In the genomic region with DNA sequence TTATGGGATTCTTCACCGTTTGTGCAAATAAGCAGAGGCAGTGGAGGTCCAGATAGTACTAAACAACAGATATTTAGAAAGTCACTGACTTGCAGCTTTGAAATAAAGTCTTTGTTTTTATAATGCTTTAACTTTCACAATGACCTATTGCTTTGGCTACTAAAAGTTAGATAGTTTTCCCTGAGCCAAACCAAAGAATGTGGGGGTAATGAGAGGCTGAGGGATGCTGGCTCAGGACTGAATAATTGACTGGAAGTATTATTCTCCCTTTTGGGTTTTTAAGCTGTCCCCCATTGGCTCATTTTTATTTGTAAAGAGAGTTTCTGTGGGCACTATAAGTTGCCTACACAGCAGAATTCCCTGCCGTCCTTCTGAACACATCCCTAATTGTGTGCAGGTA, we compare ENCODE assay signal across 20 cellular contexts.
DNase-seq lines count a peak whose midpoint lies in the region; ATAC-seq and TF ChIP-seq lines count a peak whose summit lies in the region.
"Had no signal": no experiment of that assay in that cellular context is flagged by ENCODE, and none has a peak within 500 bp of the region (broad histone marks: within the 10 kb centered on the region; RNA-seq: fewer than 3 reads in every experiment).

No MANE protein-coding gene starts in this region.

- peaks cover 3% of the 10 kb centered on the region; the same call in 1 of the 3 replicates for H3K9me3 Mint-ChIP-seq in GM23338
- peaks cover 4 to 5% of the 10 kb centered on the region in 2 donors for H3K9me3 Mint-ChIP-seq in stimulated activated naive B cell treated with anti-CD40 and anti-IgM and Interleukin-4, amounts not matched to agents 10 μg/mL and 1 μg/mL and 100 μg/mL, for 72 hours

- in situ Hi-C loops in astrocyte of the spinal cord (cut with HindIII; ENCODE audit: low sequenced_read_pairs): no loop called here

- H4K20me1 ChIP-seq in GM23338 (replicated peaks; ENCODE audit: insufficient read depth): no peaks in the 10 kb centered on the region
- H4K20me1 ChIP-seq: BLaER1 had no signal

- TF ChIP-seq CTCF in GM23338 (conservative IDR thresholded peaks at IDR 0.05; ENCODE audit: low read depth in 2 of 2) (no peak), astrocyte of the spinal cord (IDR thresholded peaks at IDR 0.05; ENCODE audit: low read depth, low read length) (no peak), tibial nerve (IDR thresholded peaks at IDR 0.05) (no peak), psoas muscle (IDR thresholded peaks at IDR 0.05) (no peak)

- peak overlapping the region; percentile 16; the same call in 1 of the 2 replicates for H2AFZ ChIP-seq in GM23338

- no peak for ATAC-seq in GM23338
- ATAC-seq in psoas muscle: no peak
- ATAC-seq in stimulated activated naive B cell treated with anti-CD40 and anti-IgM and Interleukin-4, amounts not matched to agents 10 μg/mL and 1 μg/mL and 100 μg/mL, for 72 hours (replicated peaks): no peak
- no peak for ATAC-seq in GM21737 (IDR thresholded peaks at IDR 0.05; ENCODE audit: unreplicated experiment)
- ATAC-seq: HepG2, K562 had no signal

- no peaks in the 10 kb centered on the region for H3K4me1 ChIP-seq in GM23338 (ENCODE audit: insufficient read depth)
- peaks cover 0 to 8% of the 10 kb centered on the region in 2 donors for H3K4me1 ChIP-seq in muscle layer of duodenum (ENCODE audit: control insufficient read depth in 1 of 2, insufficient read depth in 2 of 2, low read length in 2 of 2)
- peaks cover 0 to 30% (median 0%) of the 10 kb centered on the region in 4 donors for H3K4me1 ChIP-seq in tibial nerve
- no peaks in the 10 kb centered on the region for H3K4me1 ChIP-seq in psoas muscle
- H3K4me1 ChIP-seq: BLaER1 had no signal

- WGBS in tibial nerve, 2 donors: 16 to 30% methylated on average over 2 of the region's 2 CpGs
- WGBS in psoas muscle, 3 donors: 78 to 86% (median 82%) methylated on average over 2 of the region's 2 CpGs

- H3K36me3 ChIP-seq in GM23338 (ENCODE audit: insufficient read depth): no peaks in the 10 kb centered on the region
- H3K36me3 ChIP-seq in muscle layer of duodenum (ENCODE audit: control insufficient read depth in 1 of 2, insufficient read depth in 2 of 2, low read length in 2 of 2): no peaks in the 10 kb centered on the region
- H3K36me3 ChIP-seq in tibial nerve: no peaks in the 10 kb centered on the region
- no peaks in the 10 kb centered on the region for H3K36me3 ChIP-seq in psoas muscle (ENCODE audit: insufficient read depth in 1 of 2, low read depth in 1 of 2)
- H3K36me3 ChIP-seq: BLaER1 had no signal

- no peaks in the 10 kb centered on the region for H3K79me2 ChIP-seq in GM23338 (replicated peaks; ENCODE audit: insufficient read depth)

- H3K4me3 Mint-ChIP-seq in GM23338: no peak overlapping the region
- H3K4me3 Mint-ChIP-seq in stimulated activated naive B cell treated with anti-CD40 and anti-IgM and Interleukin-4, amounts not matched to agents 10 μg/mL and 1 μg/mL and 100 μg/mL, for 72 hours: no peak overlapping the region
- H3K4me3 Mint-ChIP-seq: CD4-positive, CD25-positive, alpha-beta regulatory T cell had no signal

- intact Hi-C loops in psoas muscle (cut with DNase I): no loop called here

- H3K27me3 ChIP-seq in GM23338 (ENCODE audit: insufficient read depth) (no peaks in the 10 kb centered on the region), muscle layer of duodenum (ENCODE audit: low read depth, low read length) (no peaks in the 10 kb centered on the region), tibial nerve (no peaks in the 10 kb centered on the region), psoas muscle (ENCODE audit: insufficient read depth in 3 of 3, low read length in 2 of 3) (no peaks in the 10 kb centered on the region)
- H3K27me3 ChIP-seq: BLaER1 had no signal

- H3K36me3 Mint-ChIP-seq in GM23338 (ENCODE audit: low read depth): 0 out of 3 replicates have a peak, but pooled peaks cover 3% of the 10 kb centered on the region
- H3K36me3 Mint-ChIP-seq in stimulated activated naive B cell treated with anti-CD40 and anti-IgM and Interleukin-4, amounts not matched to agents 10 μg/mL and 1 μg/mL and 100 μg/mL, for 72 hours: peaks cover 0 to 3% of the 10 kb centered on the region in 2 donors
- H3K36me3 Mint-ChIP-seq: CD4-positive, CD25-positive, alpha-beta regulatory T cell had no signal

- H3K4me3 ChIP-seq in GM23338 (no peak overlapping the region), astrocyte of the spinal cord (ENCODE audit: low read depth, low read length) (no peak overlapping the region), muscle layer of duodenum (ENCODE audit: low read depth in 1 of 2, low read length in 2 of 2) (no peak overlapping the region), tibial nerve (no peak overlapping the region), psoas muscle (no peak overlapping the region)
- H3K4me3 ChIP-seq: BLaER1, K562 had no signal

- peaks cover 2% of the 10 kb centered on the region for H3K27me3 Mint-ChIP-seq in GM23338 (ENCODE audit: insufficient read depth, low read depth, poor library complexity)
- H3K27me3 Mint-ChIP-seq in stimulated activated naive B cell treated with anti-CD40 and anti-IgM and Interleukin-4, amounts not matched to agents 10 μg/mL and 1 μg/mL and 100 μg/mL, for 72 hours: no peaks in the 10 kb centered on the region
- H3K27me3 Mint-ChIP-seq: CD4-positive, CD25-positive, alpha-beta regulatory T cell had no signal

- H3K4me1 Mint-ChIP-seq in GM23338: no peaks in the 10 kb centered on the region
- peaks cover 5 to 6% of the 10 kb centered on the region in 2 donors for H3K4me1 Mint-ChIP-seq in stimulated activated naive B cell treated with anti-CD40 and anti-IgM and Interleukin-4, amounts not matched to agents 10 μg/mL and 1 μg/mL and 100 μg/mL, for 72 hours
- H3K4me1 Mint-ChIP-seq: CD4-positive, CD25-positive, alpha-beta regulatory T cell had no signal

- H3F3A ChIP-seq in GM23338 (replicated peaks; ENCODE audit: low read depth): no peaks in the 10 kb centered on the region

- no peak for TF ChIP-seq POLR2A in tibial nerve (IDR thresholded peaks at IDR 0.05)

- DNase-seq in GM23338 (ENCODE audit: low spot score) (no peak), astrocyte of the spinal cord (ENCODE audit: low read depth, low spot score) (peak; percentile 30), tibial nerve (ENCODE audit: low spot score in 2 of 2) (no peak), psoas muscle (no peak)
- no peak for DNase-seq in stimulated activated naive B cell treated with anti-CD40 and anti-IgM and Interleukin-4, amounts not matched to agents 10 μg/mL and 1 μg/mL and 100 μg/mL, for 72 hours
- DNase-seq: CD4-positive, CD25-positive, alpha-beta regulatory T cell; H7; Kasumi-1; NCI-H1092 treated with DMSO at 0.1 percent for 48 hours; NCI-H146; NCI-H1930; NCI-H446 treated with DMSO at 0.1 percent for 48 hours; NCI-H526 treated with DMSO at 0.1 percent for 48 hours; Right ventricle myocardium superior; RPMI8226 had no signal

- no peak overlapping the region for H3K27ac ChIP-seq in GM23338 (ENCODE audit: low read depth)
- peak overlapping the region; percentile 21 for H3K27ac ChIP-seq in muscle layer of duodenum (ENCODE audit: low read length)
- peak overlapping the region in 3 of 4 donors; percentile 51 to 89 (median 73) for H3K27ac ChIP-seq in tibial nerve
- H3K27ac ChIP-seq in psoas muscle: no peak overlapping the region
- H3K27ac ChIP-seq: BLaER1 had no signal

- H3K9me3 ChIP-seq in muscle layer of duodenum (ENCODE audit: control insufficient read depth in 1 of 2, low read length in 2 of 2) (no peaks in the 10 kb centered on the region), tibial nerve (no peaks in the 10 kb centered on the region), psoas muscle (no peaks in the 10 kb centered on the region)
- H3K9me3 ChIP-seq: BLaER1 had no signal

- no peak overlapping the region for H3K27ac Mint-ChIP-seq in GM23338
- H3K27ac Mint-ChIP-seq in stimulated activated naive B cell treated with anti-CD40 and anti-IgM and Interleukin-4, amounts not matched to agents 10 μg/mL and 1 μg/mL and 100 μg/mL, for 72 hours: no peak overlapping the region
- H3K27ac Mint-ChIP-seq: CD4-positive, CD25-positive, alpha-beta regulatory T cell had no signal

- no peak overlapping the region for H3K4me2 ChIP-seq in GM23338
- H3K4me2 ChIP-seq: BLaER1 had no signal

- no peaks in the 10 kb centered on the region; the same call in 1 of the 2 replicates for H3K9me2 ChIP-seq in GM23338 (ENCODE audit: insufficient read depth)

- no peak for TF ChIP-seq EP300 in tibial nerve (IDR thresholded peaks at IDR 0.05)

TF ChIP-seq in GM23338, 12 proteins besides CTCF, POLR2A, EP300 and RAD21:
- TF ChIP-seq CREB1 (CRISPR knock-in tag; IDR thresholded peaks at IDR 0.05; ENCODE audit: low read depth) (no peak), ZNF331 (CRISPR knock-in tag; IDR thresholded peaks at IDR 0.05; ENCODE audit: low read depth) (no peak), STAT1 (IDR thresholded peaks at IDR 0.05; ENCODE audit: unreplicated experiment) (no peak), EZH2phosphoT487 (IDR thresholded peaks at IDR 0.05; ENCODE audit: unreplicated experiment) (no peak), JUNB (IDR thresholded peaks at IDR 0.05; ENCODE audit: unreplicated experiment) (no peak), EZH2 (IDR thresholded peaks at IDR 0.05; ENCODE audit: low read depth, unreplicated experiment) (no peak), NANOG (IDR thresholded peaks at IDR 0.05; ENCODE audit: borderline replicate concordance) (no peak), ZNF114 (CRISPR knock-in tag; IDR thresholded peaks at IDR 0.05) (no peak), POLR2AphosphoS5 (IDR thresholded peaks at IDR 0.05; ENCODE audit: low read depth) (no peak)
- TF ChIP-seq, protein P1, sequence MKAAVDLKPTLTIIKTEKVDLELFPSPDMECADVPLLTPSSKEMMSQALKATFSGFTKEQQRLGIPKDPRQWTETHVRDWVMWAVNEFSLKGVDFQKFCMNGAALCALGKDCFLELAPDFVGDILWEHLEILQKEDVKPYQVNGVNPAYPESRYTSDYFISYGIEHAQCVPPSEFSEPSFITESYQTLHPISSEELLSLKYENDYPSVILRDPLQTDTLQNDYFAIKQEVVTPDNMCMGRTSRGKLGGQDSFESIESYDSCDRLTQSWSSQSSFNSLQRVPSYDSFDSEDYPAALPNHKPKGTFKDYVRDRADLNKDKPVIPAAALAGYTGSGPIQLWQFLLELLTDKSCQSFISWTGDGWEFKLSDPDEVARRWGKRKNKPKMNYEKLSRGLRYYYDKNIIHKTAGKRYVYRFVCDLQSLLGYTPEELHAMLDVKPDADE (IDR thresholded peaks at IDR 0.05): no peak

Comparison
In these comparisons a context has a peak if more than half of its experiments do, and no peak if none do; other contexts are left out.
1. H3K27ac ChIP-seq: peak in muscle layer of duodenum (single experiment) and tibial nerve (3 of 4); none in GM23338 (single experiment) and psoas muscle (single experiment).